In the genomic region with DNA sequence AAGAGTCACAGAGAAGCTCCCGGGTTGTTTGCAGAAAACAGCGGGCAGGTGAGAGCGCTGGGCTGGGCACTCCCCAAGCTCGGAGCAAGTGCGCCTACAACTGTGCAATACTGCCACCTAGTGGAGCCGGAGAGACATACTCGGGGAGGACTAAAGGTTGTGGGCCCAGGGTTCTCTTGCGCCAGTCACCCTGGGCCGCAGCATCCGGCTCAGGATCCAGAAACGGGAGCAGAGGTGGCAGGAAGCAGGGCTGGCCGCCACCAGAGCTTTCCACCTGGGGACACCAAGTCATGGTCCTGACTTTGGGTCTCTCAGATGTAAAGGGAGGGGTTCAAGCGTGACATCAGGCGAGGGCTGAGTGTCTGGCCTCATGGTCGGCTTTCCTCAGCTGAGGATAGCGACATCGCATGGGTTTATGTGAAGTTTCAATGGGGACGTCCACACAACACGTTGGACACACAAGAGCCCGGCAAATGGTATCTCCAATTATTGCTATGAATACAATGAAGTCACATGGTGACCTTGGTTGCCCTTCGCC, we compare ENCODE assay signal across 8 cellular contexts. TPM values are rescaled to one million over a fixed set of nuclear protein-coding genes. Genes with fewer than 3 reads are reported as not detected.
DNase-seq lines count a peak whose midpoint lies in the region; ATAC-seq and TF ChIP-seq lines count a peak whose summit lies in the region.

No MANE protein-coding gene starts in this region.

- peak; percentile 45 for DNase-seq in HS-27A (ENCODE audit: low read depth)
- DNase-seq in NCI-H82 (lab: John Stamatoyannopoulos, UW), result peak; percentile 83
- peak; percentile 80 for DNase-seq in activated CD4-positive, alpha-beta memory T cell treated with anti-CD3 and anti-CD28 coated beads, Interleukin-2, amount 10 ng/mL, durations not matched to agents 7 days and 5 days
- peak; percentile 57 for DNase-seq in effector CD8-positive, alpha-beta T cell (lab: John Stamatoyannopoulos, UW)
- peak; percentile 77 to 88 for DNase-seq in lung microvascular endothelial cell (ENCODE audit: low read depth in 2 of 2)
- peak; percentile 44 for DNase-seq in stimulated activated CD8-positive, alpha-beta memory T cell treated with anti-CD3 and anti-CD28 coated beads, Interleukin-15, amount 100 ng/mL, for 1 hour (ENCODE audit: low read depth)

- H3K9me3 Mint-ChIP-seq in activated CD4-positive, alpha-beta memory T cell treated with anti-CD3 and anti-CD28 coated beads, Interleukin-2, amount 10 ng/mL, durations not matched to agents 7 days and 5 days, result no peaks in the 10 kb centered on the region

- H3K4me1 Mint-ChIP-seq in activated CD4-positive, alpha-beta memory T cell treated with anti-CD3 and anti-CD28 coated beads, Interleukin-2, amount 10 ng/mL, durations not matched to agents 7 days and 5 days, result peaks cover 9% of the 10 kb centered on the region

- TF ChIP-seq CTCF in GM12873 (IDR thresholded peaks at IDR 0.05; ENCODE audit: insufficient read depth, low read depth, low read length, missing control alignments), result peak; percentile 89

- no peak for ATAC-seq in HG03571 (IDR thresholded peaks at IDR 0.05; ENCODE audit: unreplicated experiment)

- no peaks in the 10 kb centered on the region for H3K36me3 Mint-ChIP-seq in activated CD4-positive, alpha-beta memory T cell treated with anti-CD3 and anti-CD28 coated beads, Interleukin-2, amount 10 ng/mL, durations not matched to agents 7 days and 5 days (ENCODE audit: low read depth)

- CTCF ChIA-PET in activated CD4-positive, alpha-beta memory T cell treated with anti-CD3 and anti-CD28 coated beads, Interleukin-2, amount 10 ng/mL, durations not matched to agents 7 days and 5 days (lab: Charles Lee), result interaction anchor here (0.6 to 1.6 kb wide), 29 partner anchors 11 to 886 kb away, joined by 3 to 12 read pairs (median 3); a partner anchor contains a TSS

- no peak overlapping the region for H3K27ac Mint-ChIP-seq in activated CD4-positive, alpha-beta memory T cell treated with anti-CD3 and anti-CD28 coated beads, Interleukin-2, amount 10 ng/mL, durations not matched to agents 7 days and 5 days

- H3K27me3 Mint-ChIP-seq in activated CD4-positive, alpha-beta memory T cell treated with anti-CD3 and anti-CD28 coated beads, Interleukin-2, amount 10 ng/mL, durations not matched to agents 7 days and 5 days, result peaks cover 21% of the 10 kb centered on the region

- POLR2A ChIA-PET in activated CD4-positive, alpha-beta memory T cell treated with anti-CD3 and anti-CD28 coated beads, Interleukin-2, amount 10 ng/mL, durations not matched to agents 7 days and 5 days (lab: Charles Lee), result interaction anchor here (1.0 to 1.5 kb wide), 2 partner anchors 118 to 119 kb away, joined by 4 to 8 read pairs; no protein-coding TSS in a partner anchor

- no peak overlapping the region for H3K4me3 Mint-ChIP-seq in activated CD4-positive, alpha-beta memory T cell treated with anti-CD3 and anti-CD28 coated beads, Interleukin-2, amount 10 ng/mL, durations not matched to agents 7 days and 5 days

RNA-seq across cellular contexts. Expression of a gene that starts 11.2 kb away (rescaled TPM):
- total RNA-seq in activated CD4-positive, alpha-beta memory T cell treated with anti-CD3 and anti-CD28 coated beads, Interleukin-2, amount 10 ng/mL, durations not matched to agents 7 days and 5 days, result not detected
- total RNA-seq in lung microvascular endothelial cell, result not detected in 2 replicates

RNA-seq across cellular contexts. Expression of a gene that starts 30.5 kb away (rescaled TPM):
- total RNA-seq in activated CD4-positive, alpha-beta memory T cell treated with anti-CD3 and anti-CD28 coated beads, Interleukin-2, amount 10 ng/mL, durations not matched to agents 7 days and 5 days, result not detected
- not detected in 2 replicates for total RNA-seq in lung microvascular endothelial cell

RNA-seq across cellular contexts. Expression of a gene that starts 47.0 kb away (rescaled TPM):
- total RNA-seq in activated CD4-positive, alpha-beta memory T cell treated with anti-CD3 and anti-CD28 coated beads, Interleukin-2, amount 10 ng/mL, durations not matched to agents 7 days and 5 days, result not detected
- not detected in 2 replicates for total RNA-seq in lung microvascular endothelial cell

RNA-seq across cellular contexts. Expression of a gene that starts 49.1 kb away (rescaled TPM):
- total RNA-seq in activated CD4-positive, alpha-beta memory T cell treated with anti-CD3 and anti-CD28 coated beads, Interleukin-2, amount 10 ng/mL, durations not matched to agents 7 days and 5 days, result under 1 TPM in 1 of 2 experiments, not detected in 1; 0.35 TPM
- not detected in 2 replicates for total RNA-seq in lung microvascular endothelial cell
